9 cellular contexts compared by ENCODE assay signal in the genomic region with DNA sequence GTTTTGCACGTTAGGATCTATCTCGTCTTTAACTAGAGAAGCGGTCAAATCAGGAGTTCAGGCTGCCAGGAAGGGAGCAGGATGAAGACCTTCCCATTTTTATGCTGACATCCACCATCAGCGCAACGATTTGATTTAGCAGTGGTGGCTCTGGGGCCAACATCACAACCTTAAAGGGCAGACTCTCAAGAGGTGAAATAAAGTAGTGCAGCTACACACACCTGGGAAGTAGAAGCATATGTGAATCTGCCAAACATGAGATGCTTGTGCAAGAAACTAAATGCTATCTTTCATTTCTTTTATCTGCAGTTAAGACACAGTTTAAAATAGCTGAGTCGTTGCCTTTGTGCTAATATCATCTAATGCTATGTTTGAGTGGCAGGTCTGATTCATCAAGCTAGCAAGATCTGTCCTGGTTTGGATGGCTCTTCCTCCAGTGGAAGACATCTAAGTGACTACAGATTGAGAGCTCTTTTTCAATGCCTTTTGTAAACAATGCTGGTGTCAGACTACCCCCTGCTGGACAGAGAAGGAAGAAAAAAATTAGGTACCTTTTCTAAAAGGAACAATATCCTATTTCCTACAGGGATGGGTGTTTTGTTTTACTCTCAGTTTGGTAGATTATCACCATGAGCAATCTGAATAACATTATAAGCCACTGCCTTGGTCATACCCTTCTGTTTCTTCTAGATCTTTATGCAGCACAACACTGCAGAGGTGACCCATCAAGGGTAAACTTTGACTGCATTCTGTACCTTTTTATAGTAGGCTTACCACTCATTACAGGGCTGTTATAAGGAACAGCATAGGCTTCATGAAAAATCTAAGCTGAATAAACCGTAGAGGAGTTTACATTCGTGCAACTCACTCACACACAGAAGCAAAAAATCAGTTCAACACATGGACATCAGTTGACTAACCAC.
A peak's percentile ranks its signal among the peaks of the same experiment; 100 is the strongest.
DNase-seq lines count a peak whose midpoint lies in the region; ATAC-seq and TF ChIP-seq lines count a peak whose summit lies in the region.
"Had no signal": no experiment of that assay in that cellular context is flagged by ENCODE, and none has a peak within 500 bp of the region (broad histone marks: within the 10 kb centered on the region; RNA-seq: fewer than 3 reads in every experiment).

No MANE protein-coding gene starts in this region.

- no peaks in the 10 kb centered on the region for H3K9me3 ChIP-seq in CD4-positive, CD25-positive, alpha-beta regulatory T cell (ENCODE audit: control insufficient read depth in 2 of 2, low read length in 2 of 2)
- H3K9me3 ChIP-seq in sigmoid colon (no peaks in the 10 kb centered on the region), MG63 (no peaks in the 10 kb centered on the region)
- H3K9me3 ChIP-seq: SJCRH30 had no signal

- ATAC-seq in CD4-positive, CD25-positive, alpha-beta regulatory T cell (ENCODE audit: low read depth in 2 of 2), result no peak
- ATAC-seq in GM18517 (IDR thresholded peaks at IDR 0.05; ENCODE audit: unreplicated experiment), result peak; percentile 78
- ATAC-seq in HG03139 (IDR thresholded peaks at IDR 0.05; ENCODE audit: unreplicated experiment), result peak; percentile 62

- H3K36me3 Mint-ChIP-seq in CD4-positive, CD25-positive, alpha-beta regulatory T cell, result no peaks in the 10 kb centered on the region
- H3K36me3 Mint-ChIP-seq in activated CD4-positive, alpha-beta T cell treated with anti-CD3 and anti-CD28 coated beads, Interleukin-2, amount 10 ng/mL, durations not matched to agents 24 days and 14 days (ENCODE audit: low read depth), result no peaks in the 10 kb centered on the region

- no peak overlapping the region for H3K27ac ChIP-seq in CD4-positive, CD25-positive, alpha-beta regulatory T cell (ENCODE audit: insufficient read depth, low read length, poor library complexity, severe bottlenecking)
- no peak overlapping the region for H3K27ac ChIP-seq in sigmoid colon
- H3K27ac ChIP-seq: SJCRH30 had no signal

- intact Hi-C loops in activated CD4-positive, alpha-beta T cell treated with anti-CD3 and anti-CD28 coated beads, Interleukin-2, amount 10 ng/mL, durations not matched to agents 24 days and 14 days (cut with micrococcal nuclease), result loop anchor here (1.0 to 2.0 kb wide), 2 partner anchors 273 to 1622 kb away; no protein-coding TSS in a partner anchor
- intact Hi-C loops in head of caudate nucleus (cut with DNase I) (no loop called here), sigmoid colon (cut with DNase I) (loop anchor here (10.0 kb wide), 1 partner anchor 285 kb away; a partner anchor contains a TSS)

- H3K27me3 ChIP-seq in CD4-positive, CD25-positive, alpha-beta regulatory T cell (ENCODE audit: control insufficient read depth, insufficient read depth, low read length), result no peaks in the 10 kb centered on the region
- H3K27me3 ChIP-seq in sigmoid colon (no peaks in the 10 kb centered on the region), MG63 (no peaks in the 10 kb centered on the region; the same call in 1 of the 2 replicates)
- H3K27me3 ChIP-seq: SJCRH30 had no signal

- H3K4me1 ChIP-seq in CD4-positive, CD25-positive, alpha-beta regulatory T cell (ENCODE audit: control insufficient read depth, insufficient read depth, low read length, poor library complexity, severe bottlenecking), result no peaks in the 10 kb centered on the region
- H3K4me1 ChIP-seq in sigmoid colon, result no peaks in the 10 kb centered on the region
- H3K4me1 ChIP-seq: SJCRH30 had no signal

- no peaks in the 10 kb centered on the region for H3K36me3 ChIP-seq in CD4-positive, CD25-positive, alpha-beta regulatory T cell (ENCODE audit: control insufficient read depth, insufficient read depth, low read length)
- H3K36me3 ChIP-seq in sigmoid colon (no peaks in the 10 kb centered on the region), MG63 (no peaks in the 10 kb centered on the region)
- H3K36me3 ChIP-seq: SJCRH30 had no signal

- H3K27me3 Mint-ChIP-seq in CD4-positive, CD25-positive, alpha-beta regulatory T cell, result no peaks in the 10 kb centered on the region
- peaks cover 14% of the 10 kb centered on the region for H3K27me3 Mint-ChIP-seq in activated CD4-positive, alpha-beta T cell treated with anti-CD3 and anti-CD28 coated beads, Interleukin-2, amount 10 ng/mL, durations not matched to agents 24 days and 14 days

- H3K9me3 Mint-ChIP-seq in CD4-positive, CD25-positive, alpha-beta regulatory T cell, result peaks cover 0 to 7% (median 0%) of the 10 kb centered on the region in 7 donors
- no peaks in the 10 kb centered on the region for H3K9me3 Mint-ChIP-seq in activated CD4-positive, alpha-beta T cell treated with anti-CD3 and anti-CD28 coated beads, Interleukin-2, amount 10 ng/mL, durations not matched to agents 24 days and 14 days

- no peak for TF ChIP-seq EP300 in sigmoid colon (IDR thresholded peaks at IDR 0.05)

- 50 to 56% methylated on average over 8 of the region's 8 CpGs for WGBS in sigmoid colon, 2 donors

- peak in 3 of 4 experiments; percentile 56 to 67 (median 62) for TF ChIP-seq CTCF in sigmoid colon (IDR thresholded peaks at IDR 0.05)

- no peaks in the 10 kb centered on the region for H3K4me1 Mint-ChIP-seq in CD4-positive, CD25-positive, alpha-beta regulatory T cell
- H3K4me1 Mint-ChIP-seq in activated CD4-positive, alpha-beta T cell treated with anti-CD3 and anti-CD28 coated beads, Interleukin-2, amount 10 ng/mL, durations not matched to agents 24 days and 14 days, result no peaks in the 10 kb centered on the region

- no peak overlapping the region for H3K27ac Mint-ChIP-seq in CD4-positive, CD25-positive, alpha-beta regulatory T cell
- H3K27ac Mint-ChIP-seq in activated CD4-positive, alpha-beta T cell treated with anti-CD3 and anti-CD28 coated beads, Interleukin-2, amount 10 ng/mL, durations not matched to agents 24 days and 14 days, result no peak overlapping the region

- peak in 2 of 3 donors; percentile 16 to 41 for DNase-seq in CD4-positive, CD25-positive, alpha-beta regulatory T cell
- DNase-seq in NCI-H2227 (lab: John Stamatoyannopoulos, UW; ENCODE audit: unreplicated experiment) (peak; percentile 67), head of caudate nucleus (peak in 26 of 42 donors; percentile 17 to 79 (median 56)), sigmoid colon (no peak), MG63 (no peak)
- DNase-seq in activated CD4-positive, alpha-beta T cell treated with anti-CD3 and anti-CD28 coated beads, Interleukin-2, amount 10 ng/mL, durations not matched to agents 24 days and 14 days, result peak; percentile 76

- H3K4me3 ChIP-seq in CD4-positive, CD25-positive, alpha-beta regulatory T cell (ENCODE audit: low read depth, low read length), result no peak overlapping the region
- H3K4me3 ChIP-seq in sigmoid colon, result no peak overlapping the region
- no peak overlapping the region for H3K4me3 ChIP-seq in MG63
- H3K4me3 ChIP-seq: SJCRH30 had no signal

- H3K4me3 Mint-ChIP-seq in CD4-positive, CD25-positive, alpha-beta regulatory T cell, result no peak overlapping the region
- H3K4me3 Mint-ChIP-seq in activated CD4-positive, alpha-beta T cell treated with anti-CD3 and anti-CD28 coated beads, Interleukin-2, amount 10 ng/mL, durations not matched to agents 24 days and 14 days, result no peak overlapping the region

- no peak for TF ChIP-seq POLR2A in sigmoid colon (IDR thresholded peaks at IDR 0.05)

Comparison
In these comparisons a context has a peak if more than half of its experiments do, and no peak if none do; other contexts are left out.
1. ATAC-seq: peak in GM18517 (single experiment) and HG03139 (single experiment); none in CD4-positive, CD25-positive, alpha-beta regulatory T cell (0 of 2).
2. DNase-seq: peak in CD4-positive, CD25-positive, alpha-beta regulatory T cell (2 of 3), NCI-H2227 (single experiment), activated CD4-positive, alpha-beta T cell treated with anti-CD3 and anti-CD28 coated beads, Interleukin-2, amount 10 ng/mL, durations not matched to agents 24 days and 14 days (single experiment) and head of caudate nucleus (26 of 42); none in sigmoid colon (single experiment) and MG63 (single experiment).